Comparison of ENCODE assay signal across 18 cellular contexts in the genomic region with DNA sequence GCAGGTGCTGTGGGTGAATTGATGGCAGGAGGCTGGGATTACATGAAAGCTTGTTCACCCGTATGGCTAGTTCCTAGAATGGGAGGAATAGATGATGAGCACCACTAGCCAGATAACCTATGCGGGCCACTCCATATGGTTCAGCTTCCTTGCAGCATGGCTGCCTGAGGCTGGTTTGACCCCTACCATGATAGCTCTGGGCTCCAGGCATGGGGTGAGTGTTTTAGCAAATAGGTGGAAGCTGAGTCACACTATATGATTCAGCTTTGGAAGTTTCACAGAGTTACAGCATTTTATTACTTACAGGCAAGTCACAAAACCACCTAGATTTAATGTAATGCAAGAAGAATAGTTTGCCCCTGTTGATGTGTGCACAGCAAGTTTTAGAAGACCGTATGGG.
A peak's percentile ranks its signal among the peaks of the same experiment; 100 is the strongest.
DNase-seq lines count a peak whose midpoint lies in the region; ATAC-seq and TF ChIP-seq lines count a peak whose summit lies in the region.
"Had no signal": no experiment of that assay in that cellular context is flagged by ENCODE, and none has a peak within 500 bp of the region (broad histone marks: within the 10 kb centered on the region; RNA-seq: fewer than 3 reads in every experiment).

No MANE protein-coding gene starts in this region.

- H3K36me3 Mint-ChIP-seq in stimulated activated naive B cell treated with anti-CD40 and anti-IgM and Interleukin-4, amounts not matched to agents 10 μg/mL and 1 μg/mL and 100 μg/mL, for 72 hours = no peaks in the 10 kb centered on the region

- no peaks in the 10 kb centered on the region for H3K27me3 ChIP-seq in MG63
- H3K27me3 ChIP-seq in mesenchymal stem cell (ENCODE audit: control insufficient read depth in 1 of 2, insufficient read depth in 1 of 2, low read length in 2 of 2) = no peaks in the 10 kb centered on the region
- no peaks in the 10 kb centered on the region for H3K27me3 ChIP-seq in thyroid gland
- H3K27me3 ChIP-seq: uterus had no signal

- H4K8ac ChIP-seq in mesenchymal stem cell (ENCODE audit: low read length) = no peak overlapping the region

- no peaks in the 10 kb centered on the region for H3K79me1 ChIP-seq in mesenchymal stem cell (replicated peaks; ENCODE audit: low read length, poor library complexity, severe bottlenecking)

- no peak overlapping the region for H2BK120ac ChIP-seq in mesenchymal stem cell (ENCODE audit: low read depth, low read length)

- H3K27ac ChIP-seq in mesenchymal stem cell (ENCODE audit: low read length, poor library complexity, severe bottlenecking) (no peak overlapping the region), thyroid gland (no peak overlapping the region)
- H3K27ac ChIP-seq: KMS-11, uterus had no signal

- H3K9me3 Mint-ChIP-seq in stimulated activated naive B cell treated with anti-CD40 and anti-IgM and Interleukin-4, amounts not matched to agents 10 μg/mL and 1 μg/mL and 100 μg/mL, for 72 hours = peaks cover 0 to 3% of the 10 kb centered on the region in 2 donors
- H3K9me3 Mint-ChIP-seq: activated CD4-positive, alpha-beta memory T cell treated with anti-CD3 and anti-CD28 coated beads, Interleukin-2, amount 10 ng/mL, durations not matched to agents 7 days and 5 days had no signal

- H3K9me3 ChIP-seq in MG63 = no peaks in the 10 kb centered on the region
- H3K9me3 ChIP-seq in mesenchymal stem cell (ENCODE audit: control insufficient read depth, low read length) = peaks cover 13% of the 10 kb centered on the region
- H3K9me3 ChIP-seq in thyroid gland = no peaks in the 10 kb centered on the region
- H3K9me3 ChIP-seq: uterus had no signal

- TF ChIP-seq CTCF in astrocyte of the spinal cord (IDR thresholded peaks at IDR 0.05; ENCODE audit: low read depth, low read length) (no peak), thyroid gland (IDR thresholded peaks at IDR 0.05) (no peak)

- no peak overlapping the region for H3K14ac ChIP-seq in mesenchymal stem cell (ENCODE audit: low read length in 2 of 2)

- no peak overlapping the region for H2AK5ac ChIP-seq in mesenchymal stem cell (ENCODE audit: low read length, severe bottlenecking)

- H3K4me2 ChIP-seq in mesenchymal stem cell (ENCODE audit: low read length, poor library complexity, severe bottlenecking) = no peak overlapping the region
- H3K4me2 ChIP-seq: KMS-11 had no signal

- H3K18ac ChIP-seq in mesenchymal stem cell (ENCODE audit: low read depth in 1 of 2, low read length in 2 of 2) = no peak overlapping the region

- no peak overlapping the region for H3K23ac ChIP-seq in mesenchymal stem cell (ENCODE audit: low read length in 2 of 2)

- H3K4me1 ChIP-seq in mesenchymal stem cell (ENCODE audit: control insufficient read depth, insufficient read depth, low read depth, low read length) (no peaks in the 10 kb centered on the region), thyroid gland (no peaks in the 10 kb centered on the region)
- H3K4me1 ChIP-seq: uterus had no signal

- H3K27me3 Mint-ChIP-seq in stimulated activated naive B cell treated with anti-CD40 and anti-IgM and Interleukin-4, amounts not matched to agents 10 μg/mL and 1 μg/mL and 100 μg/mL, for 72 hours = no peaks in the 10 kb centered on the region
- H3K27me3 Mint-ChIP-seq: activated CD4-positive, alpha-beta memory T cell treated with anti-CD3 and anti-CD28 coated beads, Interleukin-2, amount 10 ng/mL, durations not matched to agents 7 days and 5 days; activated naive CD8-positive, alpha-beta T cell treated with anti-CD3 and anti-CD28 coated beads, Interleukin-2, amount 50 U/mL, for 24 hours had no signal

- no peak overlapping the region for H2BK12ac ChIP-seq in mesenchymal stem cell (ENCODE audit: low read length in 2 of 2)

- intact Hi-C loops in thyroid gland (cut with DNase I) = no loop called here

- no peak overlapping the region for H3K4ac ChIP-seq in mesenchymal stem cell (ENCODE audit: low read depth in 1 of 2, low read length in 2 of 2)

- no peak overlapping the region for H2BK5ac ChIP-seq in mesenchymal stem cell (ENCODE audit: low read depth, low read length, poor library complexity, severe bottlenecking)

- H4K91ac ChIP-seq in mesenchymal stem cell (ENCODE audit: low read length) = no peak overlapping the region

- peak overlapping the region; percentile 32 for H2AFZ ChIP-seq in mesenchymal stem cell (ENCODE audit: low read depth, low read length)

- H3K4me3 ChIP-seq in MG63 = no peak overlapping the region
- no peak overlapping the region for H3K4me3 ChIP-seq in astrocyte of the spinal cord (ENCODE audit: low read depth, low read length)
- H3K4me3 ChIP-seq in mesenchymal stem cell (ENCODE audit: insufficient read depth in 1 of 2, low read depth in 1 of 2, low read length in 2 of 2) = no peak overlapping the region
- no peak overlapping the region for H3K4me3 ChIP-seq in thyroid gland (replicated peaks in 1 of 3)
- H3K4me3 ChIP-seq: uterus had no signal

- no peak overlapping the region for H3K27ac Mint-ChIP-seq in stimulated activated naive B cell treated with anti-CD40 and anti-IgM and Interleukin-4, amounts not matched to agents 10 μg/mL and 1 μg/mL and 100 μg/mL, for 72 hours
- H3K27ac Mint-ChIP-seq: activated CD4-positive, alpha-beta memory T cell treated with anti-CD3 and anti-CD28 coated beads, Interleukin-2, amount 10 ng/mL, durations not matched to agents 7 days and 5 days; activated naive CD8-positive, alpha-beta T cell treated with anti-CD3 and anti-CD28 coated beads, Interleukin-2, amount 50 U/mL, for 24 hours had no signal

- WGBS in mesenchymal stem cell = 80% methylated on average over 3 of the region's 3 CpGs
- WGBS in thyroid gland, 2 donors = 84 to 91% methylated on average over 3 of the region's 3 CpGs

- no peak overlapping the region for H3K4me3 Mint-ChIP-seq in stimulated activated naive B cell treated with anti-CD40 and anti-IgM and Interleukin-4, amounts not matched to agents 10 μg/mL and 1 μg/mL and 100 μg/mL, for 72 hours
- H3K4me3 Mint-ChIP-seq: activated CD4-positive, alpha-beta memory T cell treated with anti-CD3 and anti-CD28 coated beads, Interleukin-2, amount 10 ng/mL, durations not matched to agents 7 days and 5 days; activated naive CD8-positive, alpha-beta T cell treated with anti-CD3 and anti-CD28 coated beads, Interleukin-2, amount 50 U/mL, for 24 hours had no signal

- in situ Hi-C loops in astrocyte of the spinal cord (cut with HindIII; ENCODE audit: low sequenced_read_pairs) = no loop called here

- H2BK15ac ChIP-seq in mesenchymal stem cell (ENCODE audit: low read depth, poor library complexity, severe bottlenecking) = no peak overlapping the region

- H3K36me3 ChIP-seq in MG63 (no peaks in the 10 kb centered on the region), mesenchymal stem cell (ENCODE audit: control insufficient read depth in 1 of 2, insufficient read depth in 2 of 2, low read depth in 1 of 2, low read length in 2 of 2) (no peaks in the 10 kb centered on the region), thyroid gland (no peaks in the 10 kb centered on the region)
- H3K36me3 ChIP-seq: uterus had no signal

- no peak for ATAC-seq in HG03571 (IDR thresholded peaks at IDR 0.05; ENCODE audit: unreplicated experiment)
- ATAC-seq in stimulated activated naive B cell treated with anti-CD40 and anti-IgM and Interleukin-4, amounts not matched to agents 10 μg/mL and 1 μg/mL and 100 μg/mL, for 72 hours (replicated peaks) = no peak
- ATAC-seq: activated naive CD8-positive, alpha-beta T cell treated with anti-CD3 and anti-CD28 coated beads, Interleukin-2, amount 50 U/mL, for 24 hours; stimulated activated naive CD8-positive, alpha-beta T cell treated with anti-CD3 and anti-CD28 coated beads, Interleukin-15, Interleukin-2, amounts not matched to agents 100 U/mL and 50 U/mL, for 24 hours had no signal

- DNase-seq in EL (peak; percentile 92), MG63 (peak; percentile 2), astrocyte of the spinal cord (ENCODE audit: low read depth, low spot score) (peak; percentile 84), mesenchymal stem cell (peak; percentile 1), NCI-H2227 treated with DMSO at 0.1 percent for 48 hours (lab: John Stamatoyannopoulos, UW) (no peak), thyroid gland (no peak)
- no peak for DNase-seq in stimulated activated naive B cell treated with anti-CD40 and anti-IgM and Interleukin-4, amounts not matched to agents 10 μg/mL and 1 μg/mL and 100 μg/mL, for 72 hours
- DNase-seq: activated CD4-positive, alpha-beta memory T cell treated with anti-CD3 and anti-CD28 coated beads, Interleukin-2, amount 10 ng/mL, durations not matched to agents 7 days and 5 days; activated naive CD8-positive, alpha-beta T cell treated with anti-CD3 and anti-CD28 coated beads, Interleukin-2, amount 50 U/mL, for 24 hours; activated T-cell treated with anti-CD3 and anti-CD28 coated beads, Interleukin-2, amount 50 U/mL, for 48 hours; AML-193; cerebellar nuclear complex; glutamatergic neuron; NCI-H146; stimulated activated naive CD8-positive, alpha-beta T cell treated with anti-CD3 and anti-CD28 coated beads, Interleukin-15, Interleukin-2, amounts not matched to agents 100 U/mL and 50 U/mL, for 24 hours; uterus had no signal

- H3K4me1 Mint-ChIP-seq in stimulated activated naive B cell treated with anti-CD40 and anti-IgM and Interleukin-4, amounts not matched to agents 10 μg/mL and 1 μg/mL and 100 μg/mL, for 72 hours = no peaks in the 10 kb centered on the region
- H3K4me1 Mint-ChIP-seq: activated CD4-positive, alpha-beta memory T cell treated with anti-CD3 and anti-CD28 coated beads, Interleukin-2, amount 10 ng/mL, durations not matched to agents 7 days and 5 days; activated naive CD8-positive, alpha-beta T cell treated with anti-CD3 and anti-CD28 coated beads, Interleukin-2, amount 50 U/mL, for 24 hours had no signal

- no peak overlapping the region for H3K9ac ChIP-seq in mesenchymal stem cell (ENCODE audit: low read length)
- H3K9ac ChIP-seq: KMS-11 had no signal

- TF ChIP-seq POLR2A in thyroid gland (IDR thresholded peaks at IDR 0.05) = no peak

Comparison
In these comparisons a context has a peak if more than half of its experiments do, and no peak if none do; other contexts are left out.
1. DNase-seq: peak in EL (single experiment), MG63 (single experiment), astrocyte of the spinal cord (single experiment) and mesenchymal stem cell (single experiment); none in NCI-H2227 treated with DMSO at 0.1 percent for 48 hours (single experiment), stimulated activated naive B cell treated with anti-CD40 and anti-IgM and Interleukin-4, amounts not matched to agents 10 μg/mL and 1 μg/mL and 100 μg/mL, for 72 hours (single experiment) and thyroid gland (0 of 2).